ENCODE assay signal across 8 cellular contexts in genomic region chr9:136093331-136093986, GRCh38. TPM values are rescaled to one million over a fixed set of nuclear protein-coding genes. Genes with fewer than 3 reads are reported as not detected.
DNase-seq lines count a peak whose midpoint lies in the region; ATAC-seq and TF ChIP-seq lines count a peak whose summit lies in the region.

No MANE protein-coding gene starts in this region.

- H3K27ac Mint-ChIP-seq in central memory CD8-positive, alpha-beta T cell (ENCODE audit: low read depth) = no peak overlapping the region
- no peak overlapping the region for H3K27ac Mint-ChIP-seq in memory B cell

- peaks cover 66% of the 10 kb centered on the region for H3K4me1 ChIP-seq in vagina

- H3K4me3 ChIP-seq in vagina = peak overlapping the region; percentile 59 to 86

- H3K4me3 Mint-ChIP-seq in central memory CD8-positive, alpha-beta T cell = peak overlapping the region; percentile 75
- peak overlapping the region; percentile 71 for H3K4me3 Mint-ChIP-seq in memory B cell

- TF ChIP-seq POLR2A in vagina (IDR thresholded peaks at IDR 0.05) = no peak

- no peaks in the 10 kb centered on the region for H3K9me3 ChIP-seq in vagina

- H3K27me3 ChIP-seq in vagina = no peaks in the 10 kb centered on the region

- peaks cover 32% of the 10 kb centered on the region for H3K4me1 Mint-ChIP-seq in central memory CD8-positive, alpha-beta T cell
- peaks cover 4% of the 10 kb centered on the region for H3K4me1 Mint-ChIP-seq in memory B cell

- no peaks in the 10 kb centered on the region for H3K27me3 Mint-ChIP-seq in central memory CD8-positive, alpha-beta T cell
- H3K27me3 Mint-ChIP-seq in memory B cell = peaks cover 21% of the 10 kb centered on the region

- H3K27ac ChIP-seq in 22Rv1 (peak overlapping the region; percentile 76), vagina (peak overlapping the region; percentile 85)

- TF ChIP-seq CTCF in 22Rv1 (IDR thresholded peaks at IDR 0.05) = no peak
- TF ChIP-seq CTCF in vagina (IDR thresholded peaks at IDR 0.05) = no peak

- DNase-seq in HuH-7.5 (ENCODE audit: low spot score) (peak; percentile 97), memory B cell (ENCODE audit: low spot score in 2 of 2) (no peak), vagina (ENCODE audit: extremely low spot score in 2 of 2) (no peak), NCI-H2081 (lab: John Stamatoyannopoulos, UW) (no peak), cerebellar cortex (ENCODE audit: low spot score) (no peak)
- DNase-seq in central memory CD8-positive, alpha-beta T cell (ENCODE audit: low spot score in 2 of 2) = no peak
- no peak for DNase-seq in activated CD4-positive, CD25-positive, alpha-beta regulatory T cell (lab: John Stamatoyannopoulos, UW)

- peaks cover 4% of the 10 kb centered on the region for H3K36me3 Mint-ChIP-seq in central memory CD8-positive, alpha-beta T cell (ENCODE audit: insufficient read depth)
- H3K36me3 Mint-ChIP-seq in memory B cell = no peaks in the 10 kb centered on the region

- intact Hi-C loops in vagina (cut with DNase I) = loop anchor here (2.0 kb wide), 1 partner anchor 25 kb away; the partner anchor contains the start of gene TMEM250

- no peaks in the 10 kb centered on the region for H3K36me3 ChIP-seq in vagina

- no peaks in the 10 kb centered on the region for H3K9me3 Mint-ChIP-seq in central memory CD8-positive, alpha-beta T cell
- H3K9me3 Mint-ChIP-seq in memory B cell = no peaks in the 10 kb centered on the region

- no peak for ATAC-seq in central memory CD8-positive, alpha-beta T cell (replicated peaks; ENCODE audit: extremely low read depth, poor library complexity, severe bottlenecking)
- ATAC-seq in memory B cell (ENCODE audit: low read depth) = no peak

RNA-seq across cellular contexts. Expression of gene NACC2, which starts 1.6 kb away (rescaled TPM):
- 21.1 TPM for total RNA-seq in vagina

RNA-seq across cellular contexts. Expression of gene TMEM250, which starts 25.2 kb away (rescaled TPM):
- 25.0 TPM for total RNA-seq in vagina
